ENCODE assay signal across 10 cellular contexts in genomic region chr19:48681127-48681470, GRCh38. TPM values are rescaled to one million over a fixed set of nuclear protein-coding genes. Genes with fewer than 3 reads are reported as not detected.
DNase-seq lines count a peak whose midpoint lies in the region; ATAC-seq and TF ChIP-seq lines count a peak whose summit lies in the region.
"Had no signal": no experiment of that assay in that cellular context is flagged by ENCODE, and none has a peak within 500 bp of the region (broad histone marks: within the 10 kb centered on the region; RNA-seq: fewer than 3 reads in every experiment).

No MANE protein-coding gene starts in this region.

- in situ Hi-C loops in gastrocnemius medialis (cut with MboI; ENCODE audit: low sequenced_read_pairs in 4 of 4) = no loop called here

- H3K9me3 ChIP-seq in gastrocnemius medialis = no peaks in the 10 kb centered on the region

- no peaks in the 10 kb centered on the region for H3K27me3 ChIP-seq in gastrocnemius medialis

- CTCF ChIA-PET in GM10248 (lab: Yijun Ruan, JAX) = no interaction called here

- no peak for TF ChIP-seq POLR2A in gastrocnemius medialis (IDR thresholded peaks at IDR 0.05)

- H3K27ac ChIP-seq in gastrocnemius medialis = no peak overlapping the region

- H3K36me3 ChIP-seq in gastrocnemius medialis = no peaks in the 10 kb centered on the region

- POLR2A ChIA-PET in GM10248 (lab: Yijun Ruan, JAX) = no interaction called here

- intact Hi-C loops in gastrocnemius medialis (cut with DNase I; ENCODE audit: low total_unique reads) = no loop called here

- TF ChIP-seq CTCF in GM10248 (IDR thresholded peaks at IDR 0.05; ENCODE audit: control extremely low read depth, extremely low read depth, low read depth, missing control alignments) (no peak), epithelial cell of proximal tubule (conservative IDR thresholded peaks at IDR 0.05; ENCODE audit: low read depth, low read length) (no peak), gastrocnemius medialis (IDR thresholded peaks at IDR 0.05 in 4 of 5, conservative IDR thresholded peaks at IDR 0.05 in 1 of 5) (no peak)

- H3K4me3 ChIP-seq in epithelial cell of proximal tubule (ENCODE audit: low read depth, low read length) (no peak overlapping the region), gastrocnemius medialis (no peak overlapping the region)

- peak; percentile 46 for DNase-seq in GM10248 (ENCODE audit: extremely low spot score)
- DNase-seq in NAMALWA (ENCODE audit: low spot score) = peak; percentile 60
- peak; percentile 16 for DNase-seq in epithelial cell of proximal tubule (ENCODE audit: low read depth)
- DNase-seq in gastrocnemius medialis = no peak
- no peak for DNase-seq in activated gamma-delta T cell (lab: John Stamatoyannopoulos, UW)
- no peak for DNase-seq in cerebellar cortex (ENCODE audit: low spot score)
- DNase-seq: activated gamma-delta T cell treated with Interleukin-2 at 50 U/mL for 16 hours had no signal

- ATAC-seq in gastrocnemius medialis (peak; percentile 50 to 56), HG03025 (IDR thresholded peaks at IDR 0.05; ENCODE audit: low FRiP score, unreplicated experiment) (no peak), HG03378 (IDR thresholded peaks at IDR 0.05; ENCODE audit: unreplicated experiment) (no peak)

- no peaks in the 10 kb centered on the region for H3K4me1 ChIP-seq in gastrocnemius medialis

RNA-seq across cellular contexts. Expression of gene NTN5, which starts 8.3 kb away (rescaled TPM):
- total RNA-seq in epithelial cell of proximal tubule (not detected in 2 replicates), gastrocnemius medialis (not detected)
- total RNA-seq: lung microvascular endothelial cell had no signal

RNA-seq across cellular contexts. Expression of gene FUT2, which starts 14.7 kb away (rescaled TPM):
- total RNA-seq in epithelial cell of proximal tubule = 0.52 and 0.58 TPM in 2 replicates
- total RNA-seq in gastrocnemius medialis = under 1 TPM in 1 of 4 donors, not detected in 3; 0.19 TPM
- total RNA-seq: lung microvascular endothelial cell had no signal

RNA-seq across cellular contexts. Expression of gene CA11, which starts 35.1 kb away (rescaled TPM):
- total RNA-seq in epithelial cell of proximal tubule (0.22 and 6.6 TPM in 2 replicates), gastrocnemius medialis (1 to 10 TPM; 1.6 to 3.5 (median 2.6) TPM)

RNA-seq across cellular contexts. Expression of gene MAMSTR, which starts 38.4 kb away (rescaled TPM):
- 0.72 and 1.5 TPM in 2 replicates for total RNA-seq in epithelial cell of proximal tubule
- 10 to 100 TPM in 1 of 4 donors, 1 to 10 TPM in 3; 3.4 to 10.8 (median 5.4) TPM for total RNA-seq in gastrocnemius medialis

RNA-seq across cellular contexts. Expression of gene DBP, which starts 43.9 kb away (rescaled TPM):
- 1.3 and 5.9 TPM in 2 replicates for total RNA-seq in epithelial cell of proximal tubule
- total RNA-seq in gastrocnemius medialis = 10 to 100 TPM in 1 of 4 donors, 1 to 10 TPM in 3; 1.7 to 12.9 (median 4.4) TPM

Comparison
In these comparisons a context has a peak if more than half of its experiments do, and no peak if none do; other contexts are left out.
1. DNase-seq: peak in GM10248 (single experiment), NAMALWA (single experiment) and epithelial cell of proximal tubule (single experiment); none in gastrocnemius medialis (0 of 2), activated gamma-delta T cell (single experiment) and cerebellar cortex (single experiment).
2. ATAC-seq: peak in gastrocnemius medialis (2 of 2); none in HG03025 (single experiment) and HG03378 (single experiment).